Comparison of ENCODE assay signal across 8 cellular contexts in the genomic region with DNA sequence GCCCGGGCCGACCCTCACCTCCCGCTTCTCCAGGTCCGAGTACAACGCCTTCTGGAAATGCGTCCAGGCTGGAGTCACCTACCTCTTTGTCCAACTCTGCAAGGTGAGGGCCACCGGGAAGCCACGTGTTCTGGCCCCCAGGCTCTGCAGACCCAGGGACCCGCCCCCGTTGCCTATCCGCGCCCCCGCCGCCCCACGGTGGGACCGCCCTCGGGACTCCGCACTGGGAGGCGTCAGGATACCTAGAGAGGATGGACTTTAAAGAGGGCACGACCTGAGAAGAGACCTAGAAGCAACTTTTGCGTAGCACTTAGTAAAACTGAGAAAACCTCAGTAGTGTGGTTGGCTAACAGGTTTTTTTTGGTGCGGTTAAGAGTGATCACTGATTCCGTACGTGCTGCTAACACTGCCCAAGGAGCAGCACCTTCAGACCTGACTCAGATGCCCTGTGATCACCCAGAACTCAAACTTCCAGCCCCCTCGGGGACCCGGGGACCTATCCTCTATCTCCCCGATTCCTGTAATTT. TPM values are rescaled to one million over a fixed set of nuclear protein-coding genes. Genes with fewer than 3 reads are reported as not detected.
DNase-seq lines count a peak whose midpoint lies in the region; ATAC-seq and TF ChIP-seq lines count a peak whose summit lies in the region.

No MANE protein-coding gene starts in this region.

- ATAC-seq in natural killer cell, result peak; percentile 82 to 85 (median 83)

- no peaks in the 10 kb centered on the region for H3K27me3 Mint-ChIP-seq in natural killer cell (ENCODE audit: low read depth in 2 of 2)

- H3K36me3 ChIP-seq in HAP-1 (replicated peaks), result peaks cover 46% of the 10 kb centered on the region

- no peak for TF ChIP-seq CTCF in epithelial cell of esophagus (IDR thresholded peaks at IDR 0.05; ENCODE audit: insufficient read depth, low read depth, low read length, missing control alignments)
- no peak for TF ChIP-seq CTCF in natural killer cell (IDR thresholded peaks at IDR 0.05)

- no peaks in the 10 kb centered on the region for H3K36me3 Mint-ChIP-seq in natural killer cell

- peak; percentile 81 for DNase-seq in GM03348 (ENCODE audit: low spot score)
- DNase-seq in HAP-1 (ENCODE audit: low spot score in 2 of 2), result peak; percentile 21 to 76
- peak; percentile 38 for DNase-seq in NCI-H1105 (lab: John Stamatoyannopoulos, UW)
- DNase-seq in activated CD8-positive, alpha-beta memory T cell treated with anti-CD3 and anti-CD28 coated beads for 48 hours (ENCODE audit: low read depth in 2 of 3, low spot score in 2 of 3), result peak; percentile 37 to 66 (median 48)
- DNase-seq in epithelial cell of esophagus (ENCODE audit: low read depth), result peak; percentile 47
- peak; percentile 68 for DNase-seq in natural killer cell
- no peak for DNase-seq in kidney glomerular epithelial cell (lab: John Stamatoyannopoulos, UW)

- peak overlapping the region; percentile 80 to 91 for H3K27ac Mint-ChIP-seq in natural killer cell

- peaks cover 9% of the 10 kb centered on the region for H3K4me1 ChIP-seq in HAP-1

- no peaks in the 10 kb centered on the region for H3K27me3 ChIP-seq in HAP-1 (ENCODE audit: low read depth)

- H3K4me1 Mint-ChIP-seq in natural killer cell, result peaks cover 34 to 48% of the 10 kb centered on the region in 2 donors

- H3K27ac ChIP-seq in temporal lobe (ENCODE audit: low read depth, low read length), result peak overlapping the region; percentile 55

- H3K4me3 ChIP-seq in HAP-1 (peak overlapping the region; percentile 97), epithelial cell of esophagus (ENCODE audit: low read length) (peak overlapping the region; percentile 75)

- H3K4me3 Mint-ChIP-seq in natural killer cell, result peak overlapping the region; percentile 95

- in situ Hi-C loops in HAP-1 (cut with MboI; ENCODE audit: low sequenced_read_pairs), result loop anchor here (5.0 kb wide), 1 partner anchor 171 kb away; a partner anchor contains a TSS

- no peaks in the 10 kb centered on the region for H3K9me3 Mint-ChIP-seq in natural killer cell

- intact Hi-C loops in natural killer cell (cut with micrococcal nuclease), result loop anchor here (2.0 to 5.0 kb wide), 4 partner anchors 41 to 334 kb away; a partner anchor contains a TSS

- no peaks in the 10 kb centered on the region; the same call in 1 of the 2 replicates for H3K9me3 ChIP-seq in HAP-1

RNA-seq across cellular contexts. Expression of a gene that starts 0.5 kb away (rescaled TPM):
- 10 to 100 TPM; 30.6 to 37.9 (median 31.2) TPM for total RNA-seq in natural killer cell
- total RNA-seq in temporal lobe, result 31.5 TPM

RNA-seq across cellular contexts. Expression of a gene that starts 12.7 kb away (rescaled TPM):
- total RNA-seq in natural killer cell (not detected), temporal lobe (not detected)

RNA-seq across cellular contexts. Expression of a gene that starts 17.5 kb away (rescaled TPM):
- total RNA-seq in natural killer cell, result not detected
- 0.25 TPM for total RNA-seq in temporal lobe

RNA-seq across cellular contexts. Expression of a gene that starts 17.8 kb away (rescaled TPM):
- total RNA-seq in natural killer cell (not detected), temporal lobe (not detected)

RNA-seq across cellular contexts. Expression of a gene that starts 32.5 kb away (rescaled TPM):
- 10 to 100 TPM; 10.7 to 15.3 (median 11.3) TPM for total RNA-seq in natural killer cell
- total RNA-seq in temporal lobe, result 0.49 TPM
